Comparison of ENCODE assay signal across 9 cellular contexts in the genomic region with DNA sequence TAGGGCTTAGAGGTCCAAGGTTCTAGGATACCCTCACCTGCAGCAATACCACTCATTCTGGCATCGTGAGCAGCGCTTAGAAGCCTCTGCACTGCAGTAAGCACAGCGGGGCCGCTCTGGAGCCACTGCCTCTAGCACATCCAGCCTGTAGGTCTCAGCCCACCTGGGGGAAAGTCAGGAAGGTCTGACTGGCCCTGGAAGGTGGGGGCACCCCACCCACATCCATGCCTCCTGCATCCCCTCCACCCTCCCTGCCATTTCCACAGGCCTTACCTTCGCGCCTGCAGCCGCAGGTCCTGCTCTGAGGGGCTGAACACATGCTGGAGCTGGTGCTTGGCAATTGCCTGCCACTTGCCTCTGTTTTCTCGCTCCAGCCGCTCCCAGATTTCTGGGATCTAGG. TPM values are rescaled to one million over a fixed set of nuclear protein-coding genes. Genes with fewer than 3 reads are reported as not detected.
DNase-seq lines count a peak whose midpoint lies in the region; ATAC-seq, FAIRE-seq and TF ChIP-seq lines count a peak whose summit lies in the region.
"Had no signal": no experiment of that assay in that cellular context is flagged by ENCODE, and none has a peak within 500 bp of the region (broad histone marks: within the 10 kb centered on the region; RNA-seq: fewer than 3 reads in every experiment).

No MANE protein-coding gene starts in this region.

- H3K9me3 Mint-ChIP-seq in naive thymus-derived CD4-positive, alpha-beta T cell, result peaks cover 0 to 3% (median 0%) of the 10 kb centered on the region in 11 donors

- CTCF ChIA-PET in AG04449 (lab: Yijun Ruan, JAX), result interaction anchor here (1.1 to 16.7 kb wide), 3 partner anchors 9 to 204 kb away, joined by 7 to 473 read pairs (median 16); a partner anchor contains a TSS
- CTCF ChIA-PET in GM12878 (lab: Yijun Ruan, JAX), result interaction anchor here (6.4 to 10.5 kb wide), 2 partner anchors 7 to 19 kb away, joined by 59 to 72 read pairs; a partner anchor contains a TSS
- CTCF ChIA-PET in naive thymus-derived CD4-positive, alpha-beta T cell (lab: Charles Lee), result interaction anchor here (1.3 to 1.6 kb wide), 3 partner anchors 8 to 270 kb away, joined by 3 to 10 read pairs (median 4); a partner anchor contains a TSS

- peaks cover 0 to 3% (median 0%) of the 10 kb centered on the region in 5 donors for H3K27me3 Mint-ChIP-seq in naive thymus-derived CD4-positive, alpha-beta T cell

- DNase-seq in AG04449 (ENCODE audit: low read depth, low spot score), result no peak
- no peak for DNase-seq in GM12878 (ENCODE audit: low read depth, low spot score)
- DNase-seq in naive thymus-derived CD4-positive, alpha-beta T cell, result no peak
- no peak for DNase-seq in NCI-H82 treated with DMSO at 0.1 percent for 48 hours (lab: John Stamatoyannopoulos, UW; ENCODE audit: unreplicated experiment)
- DNase-seq in DMS153 (lab: John Stamatoyannopoulos, UW), result no peak
- DNase-seq in NCI-H82 (lab: John Stamatoyannopoulos, UW), result no peak
- DNase-seq: NCI-H1105 treated with DMSO at 0.1 percent for 48 hours had no signal

- no peak for TF ChIP-seq RAD21 in GM12878 (IDR thresholded peaks at IDR 0.05; ENCODE audit: insufficient read depth, low read depth, low read length)

- no peak for TF ChIP-seq CTCF in AG04449 (IDR thresholded peaks at IDR 0.05; ENCODE audit: insufficient read depth, low read length, missing control alignments)
- TF ChIP-seq CTCF in GM12878 (IDR thresholded peaks at IDR 0.05 in 2 of 3, conservative IDR thresholded peaks at IDR 0.05 in 1 of 3; ENCODE audit: control insufficient read depth in 2 of 3, extremely low read depth in 1 of 3, insufficient read depth in 1 of 3, low read depth in 3 of 3, low read length in 3 of 3), result no peak

- in situ Hi-C loops in GM12878 (cut with MboI), result no loop called here

- no peaks in the 10 kb centered on the region for H4K20me1 ChIP-seq in GM12878 (ENCODE audit: control insufficient read depth, insufficient read depth)

- no peak overlapping the region for H2AFZ ChIP-seq in GM12878 (ENCODE audit: control insufficient read depth, low read depth, low read length)

- no peak overlapping the region; the same call in 1 of the 2 replicates for H3K27ac ChIP-seq in GM12878 (ENCODE audit: control insufficient read depth, insufficient read depth)
- H3K27ac ChIP-seq in naive thymus-derived CD4-positive, alpha-beta T cell (ENCODE audit: low read depth, low read length), result peak overlapping the region; percentile 69

- WGBS in GM12878 (ENCODE audit: insufficient coverage, insufficient replicate concordance, low lambda C conversion rate, missing lambda C conversion rate), result 99% methylated on average over 9 of the region's 9 CpGs

- SMC1A ChIA-PET in GM12878 (lab: Charles Lee; ENCODE audit: uncharacterized antibody, unreplicated experiment), result no interaction called here

- FAIRE-seq in GM12878 (lab: Jason Lieb, UNC), result no peak

- H3K27ac Mint-ChIP-seq in naive thymus-derived CD4-positive, alpha-beta T cell, result peak overlapping the region in 7 of 9 donors; percentile 78 to 96 (median 92)

- peaks cover 39% of the 10 kb centered on the region for H3K79me2 ChIP-seq in GM12878 (ENCODE audit: control insufficient read depth, insufficient read depth, low read length)

- intact Hi-C loops in GM12878 (cut with micrococcal nuclease; ENCODE audit: unreplicated experiment), result no loop called here
- intact Hi-C loops in naive thymus-derived CD4-positive, alpha-beta T cell (cut with micrococcal nuclease), result loop anchor here in 1 of 2 donors (2.0 to 5.0 kb wide), 2 partner anchors 231 to 1331 kb away; a partner anchor contains a TSS

- ATAC-seq in GM12878 (no peak), GM18873 (IDR thresholded peaks at IDR 0.05; ENCODE audit: low FRiP score, unreplicated experiment) (no peak)
- no peak for ATAC-seq in naive thymus-derived CD4-positive, alpha-beta T cell

- no peak for TF ChIP-seq POLR2A in GM12878 (IDR thresholded peaks at IDR 0.05; ENCODE audit: low read depth, low read length)

- no peaks in the 10 kb centered on the region for H3K27me3 ChIP-seq in GM12878 (replicated peaks in 1 of 2; ENCODE audit: control insufficient read depth in 2 of 2, insufficient read depth in 2 of 2, low read length in 1 of 2)
- no peaks in the 10 kb centered on the region for H3K27me3 ChIP-seq in naive thymus-derived CD4-positive, alpha-beta T cell (ENCODE audit: control insufficient read depth in 2 of 2, insufficient read depth in 2 of 2, low read length in 2 of 2)

- peak overlapping the region; percentile 63 for H3K4me3 ChIP-seq in AG04449 (ENCODE audit: low read depth, low read length)
- H3K4me3 ChIP-seq in GM08714 (ENCODE audit: low read length), result peak overlapping the region; percentile 70; the same call in 1 of the 2 replicates
- H3K4me3 ChIP-seq in GM12878, result peak overlapping the region; percentile 96
- no peak overlapping the region for H3K4me3 ChIP-seq in naive thymus-derived CD4-positive, alpha-beta T cell (ENCODE audit: low read length)

- POLR2A ChIA-PET in AG04449 (lab: Yijun Ruan, JAX) (interaction anchor here (1.2 kb wide), 1 partner anchor 100 kb away, joined by 3 read pairs; no protein-coding TSS in a partner anchor), GM12878 (lab: Charles Lee) (interaction anchor here (0.6 to 7.0 kb wide), 5 partner anchors 8 to 1860 kb away, joined by 3 to 84 read pairs (median 4); a partner anchor contains a TSS)
- POLR2A ChIA-PET in naive thymus-derived CD4-positive, alpha-beta T cell (lab: Charles Lee), result interaction anchor here (1.4 to 34.0 kb wide), 3 partner anchors 15 to 42 kb away, joined by 5 to 656 read pairs (median 11); a partner anchor contains a TSS

- H3K4me3 Mint-ChIP-seq in naive thymus-derived CD4-positive, alpha-beta T cell, result peak overlapping the region; percentile 61 to 96 (median 86)

- no TSS peak for BruUV-seq in GM12878 (replicated peaks; lab: Mats Ljungman, UMichigan)

- no peaks in the 10 kb centered on the region for H3K9me3 ChIP-seq in GM12878 (replicated peaks; ENCODE audit: control insufficient read depth, insufficient read depth, low read length)
- no peaks in the 10 kb centered on the region for H3K9me3 ChIP-seq in naive thymus-derived CD4-positive, alpha-beta T cell (ENCODE audit: control insufficient read depth in 2 of 3, low read length in 3 of 3)

- H3K4me1 Mint-ChIP-seq in naive thymus-derived CD4-positive, alpha-beta T cell, result peaks cover 20 to 63% (median 47%) of the 10 kb centered on the region in 7 donors

- H3K4me2 ChIP-seq in GM12878 (ENCODE audit: control insufficient read depth, insufficient read depth), result peak overlapping the region; percentile 75

- H3K4me1 ChIP-seq in GM12878 (ENCODE audit: control insufficient read depth, insufficient read depth, low read length), result peaks cover 8% of the 10 kb centered on the region; the same call in 1 of the 2 replicates
- peaks cover 14 to 45% of the 10 kb centered on the region in 2 donors for H3K4me1 ChIP-seq in naive thymus-derived CD4-positive, alpha-beta T cell (ENCODE audit: control insufficient read depth in 2 of 2, insufficient read depth in 2 of 2, low read length in 2 of 2)

- TF ChIP-seq EP300 in GM12878 (IDR thresholded peaks at IDR 0.05; ENCODE audit: borderline replicate concordance in 1 of 2, control insufficient read depth in 1 of 2, low read depth in 2 of 2, low read length in 2 of 2), result no peak

- RAD21 ChIA-PET in GM12878 (lab: Charles Lee; ENCODE audit: unreplicated experiment), result no interaction called here

- H3K36me3 Mint-ChIP-seq in naive thymus-derived CD4-positive, alpha-beta T cell, result peaks cover 0 to 22% (median 0%) of the 10 kb centered on the region in 5 donors

- no peaks in the 10 kb centered on the region for H3K36me3 ChIP-seq in GM12878 (ENCODE audit: control insufficient read depth in 2 of 2, insufficient read depth in 2 of 2, low read length in 1 of 2)
- peaks cover 0 to 7% (median 0%) of the 10 kb centered on the region in 3 experiments for H3K36me3 ChIP-seq in naive thymus-derived CD4-positive, alpha-beta T cell (ENCODE audit: control insufficient read depth in 2 of 3, insufficient read depth in 3 of 3, low read length in 3 of 3)

- H3K9ac ChIP-seq in GM12878 (ENCODE audit: control insufficient read depth, insufficient read depth, low read length), result peak overlapping the region; percentile 86; the same call in 1 of the 2 replicates

RNA-seq across cellular contexts. Expression of a gene that starts 0.9 kb away (rescaled TPM):
- total RNA-seq in GM12878 (2013; cell fraction: nucleolus; rRNA removed), result 67.1 and 75.3 TPM in 2 replicates
- 39.3 and 40.1 TPM in 2 replicates for total RNA-seq in GM12878 (2014; rRNA removed)
- total RNA-seq in GM12878 (2014; rRNA removed; fragmentation: Illumina TruSeq; extraction: Trizol), result 15.7 and 16.1 TPM in 2 replicates
- 30.9 and 35.2 TPM in 2 replicates for total RNA-seq in GM12878 (2021)
- 19.6 TPM for polyA plus RNA-seq in GM12878 (2011; ENCODE audit: low read depth)
- polyA plus RNA-seq in GM12878 (2011; rRNA removed), result 36.4 and 59.6 TPM in 2 replicates
- 62.1 and 82.5 TPM in 2 replicates for polyA plus RNA-seq in GM12878 (2011; cell fraction: cytosol; rRNA removed)
- 136 and 141 TPM in 2 replicates for polyA plus RNA-seq in GM12878 (2011; cell fraction: nucleus; rRNA removed)
- polyA plus RNA-seq in GM12878 (2012), result 38.7 and 39.3 TPM in 2 replicates
- polyA plus RNA-seq in GM12878 (2014; fragmentation: Illumina TruSeq; extraction: Trizol), result 9.6 and 18.5 TPM in 2 replicates
- polyA plus RNA-seq in GM12878 (2014; fragmentation: Nextera tagmentation; extraction: Ambion mirVana), result 10 to 100 TPM in 1 of 2 experiments, 1 to 10 TPM in 1; 4.4 to 10.3 TPM
- 54.1 and 61.3 TPM in 2 replicates for polyA plus RNA-seq in GM12878 (2014; rRNA removed)
- 10 to 100 TPM; 48.7 to 49.1 TPM for polyA plus RNA-seq in GM12878 (2016; fragmentation: Nextera tagmentation; extraction: Ambion mirVana)
- polyA minus RNA-seq in GM12878 (2011; rRNA and poly(A)+ RNA removed), result 16.2 and 26.6 TPM in 2 replicates
- polyA minus RNA-seq in GM12878 (2011; cell fraction: cytosol; rRNA and poly(A)+ RNA removed), result 9.3 and 11.9 TPM in 2 replicates
- polyA minus RNA-seq in GM12878 (2011; cell fraction: nucleus; rRNA and poly(A)+ RNA removed), result 22.7 and 30.4 TPM in 2 replicates
- 100 to 1,000 TPM in 1 of 5 experiments, 10 to 100 TPM in 4; 39.4 to 105 (median 69.6) TPM for total RNA-seq in naive thymus-derived CD4-positive, alpha-beta T cell
- 10 to 100 TPM; 32.7 to 47.9 TPM for polyA plus RNA-seq in naive thymus-derived CD4-positive, alpha-beta T cell

RNA-seq across cellular contexts. Expression of a gene that starts 4.0 kb away (rescaled TPM):
- 1.6 and 2.2 TPM in 2 replicates for total RNA-seq in GM12878 (2013; cell fraction: nucleolus; rRNA removed)
- total RNA-seq in GM12878 (2014; rRNA removed) (0.11 and 0.60 TPM in 2 replicates), GM12878 (2014; rRNA removed; fragmentation: Illumina TruSeq; extraction: Trizol) (0.14 and 0.27 TPM in 2 replicates), GM12878 (2021) (0.45 and 0.80 TPM in 2 replicates)
- polyA plus RNA-seq in GM12878 (2011; ENCODE audit: low read depth), result 0.60 TPM
- polyA plus RNA-seq in GM12878 (2011; rRNA removed) (0.40 and 1.0 TPM in 2 replicates), GM12878 (2014; fragmentation: Illumina TruSeq; extraction: Trizol) (0.18 TPM in 1 of 2 replicates, not detected in the other), GM12878 (2014; fragmentation: Nextera tagmentation; extraction: Ambion mirVana) (under 1 TPM; 0.26 to 0.40 TPM), GM12878 (2014; rRNA removed) (0.35 and 0.91 TPM in 2 replicates), GM12878 (2016; fragmentation: Nextera tagmentation; extraction: Ambion mirVana) (under 1 TPM; 0.66 to 0.94 TPM)
- polyA plus RNA-seq in GM12878 (2011; cell fraction: cytosol; rRNA removed), result 0.60 and 1.2 TPM in 2 replicates
- polyA plus RNA-seq in GM12878 (2011; cell fraction: nucleus; rRNA removed), result 7.6 and 7.9 TPM in 2 replicates
- 0.66 and 0.72 TPM in 2 replicates for polyA plus RNA-seq in GM12878 (2012)
- 0.44 and 1.2 TPM in 2 replicates for polyA minus RNA-seq in GM12878 (2011; rRNA and poly(A)+ RNA removed)
- polyA minus RNA-seq in GM12878 (2011; cell fraction: cytosol; rRNA and poly(A)+ RNA removed), result not detected in 2 replicates
- polyA minus RNA-seq in GM12878 (2011; cell fraction: nucleus; rRNA and poly(A)+ RNA removed), result 0.73 and 2.7 TPM in 2 replicates
- 1 to 10 TPM in 4 of 5 experiments, under 1 TPM in 1; 0.91 to 3.8 (median 2.8) TPM for total RNA-seq in naive thymus-derived CD4-positive, alpha-beta T cell
- polyA plus RNA-seq in naive thymus-derived CD4-positive, alpha-beta T cell, result under 1 TPM; 0.07 to 0.30 TPM

RNA-seq across cellular contexts. Expression of a gene that starts 9.0 kb away (rescaled TPM):
- total RNA-seq in GM12878 (2013; cell fraction: nucleolus; rRNA removed), result 30.5 and 38.0 TPM in 2 replicates
- 34.6 and 35.4 TPM in 2 replicates for total RNA-seq in GM12878 (2014; rRNA removed)
- total RNA-seq in GM12878 (2014; rRNA removed; fragmentation: Illumina TruSeq; extraction: Trizol), result 15.0 and 17.8 TPM in 2 replicates
- total RNA-seq in GM12878 (2021), result 19.4 and 22.9 TPM in 2 replicates
- 21.3 TPM for polyA plus RNA-seq in GM12878 (2011; ENCODE audit: low read depth)
- 39.4 and 54.2 TPM in 2 replicates for polyA plus RNA-seq in GM12878 (2011; rRNA removed)
- polyA plus RNA-seq in GM12878 (2011; cell fraction: cytosol; rRNA removed), result 54.1 and 62.7 TPM in 2 replicates
- 112 and 156 TPM in 2 replicates for polyA plus RNA-seq in GM12878 (2011; cell fraction: nucleus; rRNA removed)
- 27.8 and 29.3 TPM in 2 replicates for polyA plus RNA-seq in GM12878 (2012)
- polyA plus RNA-seq in GM12878 (2014; fragmentation: Illumina TruSeq; extraction: Trizol), result 12.9 and 22.5 TPM in 2 replicates
- 10 to 100 TPM; 33.6 to 36.2 TPM for polyA plus RNA-seq in GM12878 (2014; fragmentation: Nextera tagmentation; extraction: Ambion mirVana)
- 34.0 and 38.8 TPM in 2 replicates for polyA plus RNA-seq in GM12878 (2014; rRNA removed)
- polyA plus RNA-seq in GM12878 (2016; fragmentation: Nextera tagmentation; extraction: Ambion mirVana), result 10 to 100 TPM; 31.0 to 32.1 TPM
- 52.4 and 60.3 TPM in 2 replicates for polyA minus RNA-seq in GM12878 (2011; rRNA and poly(A)+ RNA removed)
- polyA minus RNA-seq in GM12878 (2011; cell fraction: cytosol; rRNA and poly(A)+ RNA removed), result 8.6 and 14.4 TPM in 2 replicates
- polyA minus RNA-seq in GM12878 (2011; cell fraction: nucleus; rRNA and poly(A)+ RNA removed), result 24.1 and 29.8 TPM in 2 replicates
- 10 to 100 TPM; 35.3 to 48.9 (median 47.7) TPM for total RNA-seq in naive thymus-derived CD4-positive, alpha-beta T cell
- polyA plus RNA-seq in naive thymus-derived CD4-positive, alpha-beta T cell, result 10 to 100 TPM; 27.2 to 36.2 TPM

RNA-seq across cellular contexts. Expression of a gene that starts 9.1 kb away (rescaled TPM):
- total RNA-seq in GM12878 (2013; cell fraction: nucleolus; rRNA removed), result 16.8 and 22.6 TPM in 2 replicates
- total RNA-seq in GM12878 (2014; rRNA removed), result 33.4 and 34.6 TPM in 2 replicates
- total RNA-seq in GM12878 (2014; rRNA removed; fragmentation: Illumina TruSeq; extraction: Trizol), result 11.9 and 13.6 TPM in 2 replicates
- 19.2 and 20.8 TPM in 2 replicates for total RNA-seq in GM12878 (2021)
- 12.3 TPM for polyA plus RNA-seq in GM12878 (2011; ENCODE audit: low read depth)
- 8.6 and 16.8 TPM in 2 replicates for polyA plus RNA-seq in GM12878 (2011; rRNA removed)
- 28.7 and 40.9 TPM in 2 replicates for polyA plus RNA-seq in GM12878 (2011; cell fraction: cytosol; rRNA removed)
- polyA plus RNA-seq in GM12878 (2011; cell fraction: nucleus; rRNA removed), result 27.2 TPM in 2 replicates
- 18.7 and 21.2 TPM in 2 replicates for polyA plus RNA-seq in GM12878 (2012)
- 5.9 and 9.2 TPM in 2 replicates for polyA plus RNA-seq in GM12878 (2014; fragmentation: Illumina TruSeq; extraction: Trizol)
- polyA plus RNA-seq in GM12878 (2014; fragmentation: Nextera tagmentation; extraction: Ambion mirVana), result 10 to 100 TPM in 1 of 2 experiments, 1 to 10 TPM in 1; 7.6 to 11.9 TPM
- polyA plus RNA-seq in GM12878 (2014; rRNA removed), result 24.1 and 29.1 TPM in 2 replicates
- 10 to 100 TPM; 35.5 to 39.2 TPM for polyA plus RNA-seq in GM12878 (2016; fragmentation: Nextera tagmentation; extraction: Ambion mirVana)
- 18.7 and 25.9 TPM in 2 replicates for polyA minus RNA-seq in GM12878 (2011; rRNA and poly(A)+ RNA removed)
- 3.3 and 6.0 TPM in 2 replicates for polyA minus RNA-seq in GM12878 (2011; cell fraction: cytosol; rRNA and poly(A)+ RNA removed)
- 15.4 and 21.0 TPM in 2 replicates for polyA minus RNA-seq in GM12878 (2011; cell fraction: nucleus; rRNA and poly(A)+ RNA removed)
- total RNA-seq in naive thymus-derived CD4-positive, alpha-beta T cell, result 10 to 100 TPM; 23.3 to 42.6 (median 32.8) TPM
- 10 to 100 TPM; 42.4 to 52.9 TPM for polyA plus RNA-seq in naive thymus-derived CD4-positive, alpha-beta T cell

RNA-seq across cellular contexts. Expression of a gene that starts 13.5 kb away (rescaled TPM):
- 4.4 and 6.3 TPM in 2 replicates for total RNA-seq in GM12878 (2013; cell fraction: nucleolus; rRNA removed)
- total RNA-seq in GM12878 (2014; rRNA removed) (31.1 and 34.7 TPM in 2 replicates), GM12878 (2014; rRNA removed; fragmentation: Illumina TruSeq; extraction: Trizol) (17.7 and 18.0 TPM in 2 replicates), GM12878 (2021) (33.8 and 34.5 TPM in 2 replicates)
- 14.4 TPM for polyA plus RNA-seq in GM12878 (2011; ENCODE audit: low read depth)
- polyA plus RNA-seq in GM12878 (2011; rRNA removed) (24.3 and 37.8 TPM in 2 replicates), GM12878 (2014; fragmentation: Illumina TruSeq; extraction: Trizol) (24.3 and 27.0 TPM in 2 replicates), GM12878 (2014; fragmentation: Nextera tagmentation; extraction: Ambion mirVana) (10 to 100 TPM in 1 of 2 experiments, 1 to 10 TPM in 1; 4.0 to 10.2 TPM), GM12878 (2014; rRNA removed) (69.4 and 79.5 TPM in 2 replicates), GM12878 (2016; fragmentation: Nextera tagmentation; extraction: Ambion mirVana) (10 to 100 TPM; 71.1 to 73.8 TPM)
- 45.3 and 51.3 TPM in 2 replicates for polyA plus RNA-seq in GM12878 (2011; cell fraction: cytosol; rRNA removed)
- polyA plus RNA-seq in GM12878 (2011; cell fraction: nucleus; rRNA removed), result 20.5 and 21.8 TPM in 2 replicates
- polyA plus RNA-seq in GM12878 (2012), result 21.3 and 26.7 TPM in 2 replicates
- 14.0 and 16.5 TPM in 2 replicates for polyA minus RNA-seq in GM12878 (2011; rRNA and poly(A)+ RNA removed)
- 4.1 and 4.5 TPM in 2 replicates for polyA minus RNA-seq in GM12878 (2011; cell fraction: cytosol; rRNA and poly(A)+ RNA removed)
- 6.2 and 7.7 TPM in 2 replicates for polyA minus RNA-seq in GM12878 (2011; cell fraction: nucleus; rRNA and poly(A)+ RNA removed)
- total RNA-seq in naive thymus-derived CD4-positive, alpha-beta T cell, result 10 to 100 TPM; 16.8 to 25.0 (median 20.5) TPM
- 10 to 100 TPM; 38.0 to 45.5 TPM for polyA plus RNA-seq in naive thymus-derived CD4-positive, alpha-beta T cell
